Comparison of ENCODE assay signal across 32 cellular contexts in genomic region chr10:113767222-113767621, GRCh38. TPM values are rescaled to one million over a fixed set of nuclear protein-coding genes. Genes with fewer than 3 reads are reported as not detected.
"Had no signal": no experiment of that assay in that cellular context is flagged by ENCODE, and none has a peak within 500 bp of the region (broad histone marks: within the 10 kb centered on the region; RNA-seq: fewer than 3 reads in every experiment).

No MANE protein-coding gene starts in this region.

- H3K4me3 Mint-ChIP-seq: activated CD4-positive, alpha-beta T cell treated with anti-CD3 and anti-CD28 coated beads for 36 hours; activated CD4-positive, alpha-beta T cell treated with anti-CD3 and anti-CD28 coated beads, Interleukin-2, amount 10 ng/mL, durations not matched to agents 7 days and 5 days; activated CD8-positive, alpha-beta T cell treated with anti-CD3 and anti-CD28 coated beads, Interleukin-2, amount 10 ng/mL, durations not matched to agents 7 days and 5 days; activated naive CD4-positive, alpha-beta T cell treated with anti-CD3 and anti-CD28 coated beads for 36 hours; activated T-cell treated with anti-CD3 and anti-CD28 coated beads, Interleukin-2, amount 50 U/mL, for 24 hours; brain had no signal

- H3K9me3 Mint-ChIP-seq: activated CD4-positive, alpha-beta T cell treated with anti-CD3 and anti-CD28 coated beads, Interleukin-2, amount 10 ng/mL, durations not matched to agents 7 days and 5 days had no signal

- H3K4me3 ChIP-seq: adrenal gland, K562, Peyer's patch, SJSA1 had no signal

- H3K27me3 ChIP-seq: adrenal gland, Peyer's patch had no signal

- H3K36me3 ChIP-seq: adrenal gland, SJSA1 had no signal

- ATAC-seq: activated CD4-positive, alpha-beta T cell treated with anti-CD3 and anti-CD28 coated beads for 36 hours; activated CD4-positive, CD25-positive, alpha-beta regulatory T cell treated with anti-CD3 and anti-CD28 coated beads, Interleukin-2, amount 50 U/mL, for 24 hours; activated CD8-positive, alpha-beta T cell treated with anti-CD3 and anti-CD28 coated beads, Interleukin-2, amount 10 ng/mL, durations not matched to agents 7 days and 5 days; activated naive CD4-positive, alpha-beta T cell treated with anti-CD3 and anti-CD28 coated beads, Interleukin-2, amount 50 U/mL, for 72 hours; K562; PC-3 had no signal

- H3K4me1 ChIP-seq: adrenal gland, Peyer's patch, SJSA1 had no signal

- H3K4me1 Mint-ChIP-seq: activated CD4-positive, alpha-beta T cell treated with anti-CD3 and anti-CD28 coated beads for 36 hours; activated CD4-positive, alpha-beta T cell treated with anti-CD3 and anti-CD28 coated beads, Interleukin-2, amount 10 ng/mL, durations not matched to agents 7 days and 5 days; brain had no signal

- H3K9me3 ChIP-seq: adrenal gland, Peyer's patch, SJSA1 had no signal

- H3K27ac ChIP-seq: adrenal gland, Peyer's patch, SJSA1 had no signal

- H3K27ac Mint-ChIP-seq: activated CD4-positive, alpha-beta T cell treated with anti-CD3 and anti-CD28 coated beads for 36 hours; activated CD4-positive, alpha-beta T cell treated with anti-CD3 and anti-CD28 coated beads, Interleukin-2, amount 10 ng/mL, durations not matched to agents 7 days and 5 days; activated CD8-positive, alpha-beta T cell treated with anti-CD3 and anti-CD28 coated beads, Interleukin-2, amount 10 ng/mL, durations not matched to agents 7 days and 5 days; activated naive CD4-positive, alpha-beta T cell treated with anti-CD3 and anti-CD28 coated beads for 36 hours; activated naive CD4-positive, alpha-beta T cell treated with anti-CD3 and anti-CD28 coated beads, Interleukin-2, amount 50 U/mL, for 72 hours; activated T-cell treated with anti-CD3 and anti-CD28 coated beads, Interleukin-2, amount 50 U/mL, for 24 hours; activated T-helper 2 cell treated with anti-CD3 and anti-CD28 coated beads, Interferon-gamma antibody, Interleukin-2, Interleukin-4, amounts not matched to agents 10 μg/mL and 5 μg/mL and 100 μg/mL, durations not matched to agents 14 hours and 24 hours and 36 hours; brain had no signal

- DNase-seq: activated CD4-positive, alpha-beta T cell treated with anti-CD3 and anti-CD28 coated beads for 36 hours; activated CD4-positive, alpha-beta T cell treated with anti-CD3 and anti-CD28 coated beads, Interleukin-2, amount 10 ng/mL, durations not matched to agents 7 days and 5 days; activated CD4-positive, alpha-beta T cell treated with anti-CD3 and anti-CD28 coated beads, Interleukin-2, amount 50 U/mL, for 48 hours; activated CD8-positive, alpha-beta T cell treated with anti-CD3 and anti-CD28 coated beads, Interleukin-2, amount 10 ng/mL, durations not matched to agents 7 days and 5 days; activated gamma-delta T cell treated with Interleukin-2 at 50 U/mL for 16 hours; activated naive CD4-positive, alpha-beta T cell treated with anti-CD3 and anti-CD28 coated beads for 36 hours; activated T-cell treated with anti-CD3 and anti-CD28 coated beads, Interleukin-2, amount 50 U/mL, for 24 hours; adrenal gland; central memory CD4-positive, alpha-beta T cell; IMR-90; NCI-H1105 treated with DMSO at 0.1 percent for 48 hours; NCI-H1436; NCI-H1694; NCI-H2029; NCI-H345; NCI-H524 treated with DMSO at 0.1 percent for 48 hours; PC-3; Peyer's patch; RPMI8226; SHP77 treated with DMSO at 0.1 percent for 48 hours; SW 1271; T1000 had no signal

RNA-seq across cellular contexts. Expression of gene PLEKHS1, which starts 15.7 kb away (rescaled TPM):
- total RNA-seq: activated CD8-positive, alpha-beta T cell treated with anti-CD3 and anti-CD28 coated beads, Interleukin-2, amount 10 ng/mL, durations not matched to agents 7 days and 5 days; activated naive CD4-positive, alpha-beta T cell treated with anti-CD3 and anti-CD28 coated beads for 36 hours; activated naive CD4-positive, alpha-beta T cell treated with anti-CD3 and anti-CD28 coated beads, Interleukin-2, amount 50 U/mL, for 72 hours; activated T-helper 2 cell treated with anti-CD3 and anti-CD28 coated beads, Interferon-gamma antibody, Interleukin-2, Interleukin-4, amounts not matched to agents 10 μg/mL and 5 μg/mL and 100 μg/mL, durations not matched to agents 14 hours and 24 hours and 36 hours; adrenal gland; astrocyte; IMR-90; K562; MCF 10A; NCI-H460; PC-3; T-helper 2 cell treated with Interferon-gamma antibody and Interleukin-4, amounts not matched to agents 100 ng/mL and 5 ng/mL, for 36 hours had no signal
